ENCODE assay signal across 1 cellular context in the genomic region with DNA sequence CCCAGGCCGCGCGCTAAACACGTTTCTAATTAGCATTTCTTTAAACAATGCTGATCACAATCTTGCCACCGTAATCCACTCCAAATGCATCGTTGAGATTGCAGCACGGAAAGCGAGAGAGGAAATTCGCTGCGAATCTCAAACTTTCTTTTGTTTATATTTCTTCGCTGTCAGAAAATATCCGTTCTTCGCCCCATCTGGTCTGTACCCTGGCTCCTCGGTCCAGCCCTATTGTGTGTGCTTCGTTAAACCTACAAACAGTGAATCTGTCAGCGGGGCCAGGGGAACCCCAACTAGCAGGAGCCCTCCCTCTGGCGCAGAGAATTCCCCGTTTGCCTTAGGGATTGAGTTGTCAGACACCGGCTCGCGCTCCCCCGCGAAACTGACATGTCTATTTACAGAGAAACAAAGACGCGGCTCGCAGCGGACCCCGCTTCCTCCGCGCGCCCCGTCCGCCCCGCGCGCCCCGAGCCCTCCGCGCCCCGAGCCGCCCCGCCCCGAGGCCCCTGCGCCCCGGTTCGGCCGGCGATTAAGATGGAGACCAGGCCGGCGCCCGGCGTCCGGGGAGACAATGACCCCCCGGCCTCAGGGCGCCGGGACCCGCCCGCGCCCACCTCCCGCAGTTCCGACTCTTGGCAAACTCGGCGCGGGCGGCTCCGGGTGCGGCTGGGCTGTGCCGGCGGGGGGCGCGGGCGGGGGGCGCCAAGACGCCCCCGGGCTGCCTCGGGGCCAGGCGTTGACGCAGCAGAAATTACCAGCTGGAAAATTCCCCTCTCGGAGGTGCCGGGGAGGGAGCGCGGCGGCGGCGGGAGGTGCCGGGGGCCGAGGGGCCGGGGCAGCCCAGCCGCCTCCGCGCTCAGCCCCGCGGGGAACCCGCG.
A peak's percentile ranks its signal among the peaks of the same experiment; 100 is the strongest.
TF ChIP-seq lines count a peak whose summit lies in the region.

No MANE protein-coding gene starts in this region.

TF ChIP-seq in IMR-90, 13 proteins besides CTCF, POLR2A, EP300 and RAD21 (continued from another document):
- TF ChIP-seq, protein P1, sequence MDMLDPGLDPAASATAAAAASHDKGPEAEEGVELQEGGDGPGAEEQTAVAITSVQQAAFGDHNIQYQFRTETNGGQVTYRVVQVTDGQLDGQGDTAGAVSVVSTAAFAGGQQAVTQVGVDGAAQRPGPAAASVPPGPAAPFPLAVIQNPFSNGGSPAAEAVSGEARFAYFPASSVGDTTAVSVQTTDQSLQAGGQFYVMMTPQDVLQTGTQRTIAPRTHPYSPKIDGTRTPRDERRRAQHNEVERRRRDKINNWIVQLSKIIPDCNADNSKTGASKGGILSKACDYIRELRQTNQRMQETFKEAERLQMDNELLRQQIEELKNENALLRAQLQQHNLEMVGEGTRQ (IDR thresholded peaks at IDR 0.05; ENCODE audit: low read depth, low read length): no peak
- TF ChIP-seq NFE2L2 (IDR thresholded peaks at IDR 0.05; ENCODE audit: low read depth, low read length): no peak
- 0 out of 2 replicates have a peak, but pooled peaks have one; percentile 4 for TF ChIP-seq MAZ (IDR thresholded peaks at IDR 0.05; ENCODE audit: borderline replicate concordance, low read depth, low read length)
- no peak for TF ChIP-seq SMC3 (IDR thresholded peaks at IDR 0.05; ENCODE audit: low read depth, low read length)
- no peak for TF ChIP-seq RCOR1 (IDR thresholded peaks at IDR 0.05; ENCODE audit: insufficient replicate concordance, low read length)
- no peak for TF ChIP-seq MXI1 (IDR thresholded peaks at IDR 0.05; ENCODE audit: borderline replicate concordance, low read depth, low read length)
- no peak for TF ChIP-seq FOS (IDR thresholded peaks at IDR 0.05; ENCODE audit: low read depth, low read length)
- no peak for TF ChIP-seq CHD1 (IDR thresholded peaks at IDR 0.05; ENCODE audit: low read depth, low read length)
- TF ChIP-seq MAFK (IDR thresholded peaks at IDR 0.05; ENCODE audit: low read depth, low read length): no peak
- no peak for TF ChIP-seq CEBPB (IDR thresholded peaks at IDR 0.05; ENCODE audit: low read depth, low read length)
- 0 out of 2 replicates have a peak, but pooled peaks have one; percentile 3 for TF ChIP-seq BHLHE40 (IDR thresholded peaks at IDR 0.05; ENCODE audit: low read depth, low read length)
- no peak for TF ChIP-seq RFX5 (IDR thresholded peaks at IDR 0.05; ENCODE audit: low read depth, low read length)
